ENCODE assay signal across 22 cellular contexts in the genomic region with DNA sequence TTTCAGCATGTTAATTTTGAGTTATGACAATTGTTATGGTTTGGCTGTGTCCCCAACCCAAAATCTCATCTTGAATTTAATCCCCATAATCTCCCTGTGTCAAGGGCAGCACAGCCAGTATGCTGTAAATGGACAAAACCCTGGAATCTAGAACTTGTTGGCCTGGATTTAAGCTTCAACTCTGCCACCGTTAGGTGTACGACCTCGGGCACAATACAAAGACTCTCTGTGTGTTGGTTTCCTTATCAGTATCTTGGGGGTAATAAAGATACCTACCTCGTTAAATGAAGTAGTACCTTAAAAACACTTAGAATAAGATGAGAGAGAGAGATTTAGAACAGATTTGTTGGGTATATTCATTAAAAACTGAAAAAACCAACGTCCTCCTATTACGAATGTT.
DNase-seq lines count a peak whose midpoint lies in the region; ATAC-seq and TF ChIP-seq lines count a peak whose summit lies in the region.
"Had no signal": no experiment of that assay in that cellular context is flagged by ENCODE, and none has a peak within 500 bp of the region (broad histone marks: within the 10 kb centered on the region; RNA-seq: fewer than 3 reads in every experiment).

No MANE protein-coding gene starts in this region.

- no peaks in the 10 kb centered on the region for H3K4me1 Mint-ChIP-seq in T-helper 2 cell treated with Interferon-gamma antibody and Interleukin-4, amounts not matched to agents 5 μg/mL and 100 μg/mL, for 36 hours (ENCODE audit: low read depth)
- H3K4me1 Mint-ChIP-seq in CD8-positive, alpha-beta memory T cell, result no peaks in the 10 kb centered on the region
- H3K4me1 Mint-ChIP-seq: CD14-positive monocyte had no signal

- H3K27me3 Mint-ChIP-seq in T-helper 2 cell treated with Interferon-gamma antibody and Interleukin-4, amounts not matched to agents 5 μg/mL and 100 μg/mL, for 36 hours (ENCODE audit: low read depth), result no peaks in the 10 kb centered on the region
- H3K27me3 Mint-ChIP-seq in CD8-positive, alpha-beta memory T cell, result no peaks in the 10 kb centered on the region
- H3K27me3 Mint-ChIP-seq: CD4-positive, alpha-beta T cell had no signal

- H3K27ac ChIP-seq in PC-9, result no peak overlapping the region
- no peak overlapping the region for H3K27ac ChIP-seq in CD8-positive, alpha-beta memory T cell (ENCODE audit: low read depth, low read length)
- H3K27ac ChIP-seq: A549; BLaER1 treated with 17β-estradiol and CSF1 and Interleukin-3, amounts not matched to agents 10 nM and 100 nM; GM23248 had no signal

- POLR2A ChIA-PET in PC-9 (lab: Charles Lee; ENCODE audit: unreplicated experiment), result no interaction called here
- POLR2A ChIA-PET in CD8-positive, alpha-beta memory T cell (lab: Charles Lee), result no interaction called here

- H3K36me3 ChIP-seq in PC-9 (ENCODE audit: low read depth) (no peaks in the 10 kb centered on the region), mucosa of descending colon (ENCODE audit: low read depth) (no peaks in the 10 kb centered on the region)
- H3K36me3 ChIP-seq in CD8-positive, alpha-beta memory T cell (ENCODE audit: insufficient read depth, low read length), result no peaks in the 10 kb centered on the region
- H3K36me3 ChIP-seq: BE2C; BLaER1 treated with 17β-estradiol and CSF1 and Interleukin-3, amounts not matched to agents 10 nM and 100 nM; HAP-1 had no signal

- no peak overlapping the region for H3K4me3 ChIP-seq in PC-9
- H3K4me3 ChIP-seq in mucosa of descending colon, result no peak overlapping the region
- H3K4me3 ChIP-seq in CD8-positive, alpha-beta memory T cell (ENCODE audit: low read length), result no peak overlapping the region
- H3K4me3 ChIP-seq: A549; BLaER1 treated with 17β-estradiol and CSF1 and Interleukin-3, amounts not matched to agents 10 nM and 100 nM; GM12878; GM23248; HAP-1 had no signal

- no peaks in the 10 kb centered on the region for H3K36me3 Mint-ChIP-seq in T-helper 2 cell treated with Interferon-gamma antibody and Interleukin-4, amounts not matched to agents 5 μg/mL and 100 μg/mL, for 36 hours (ENCODE audit: low read depth)
- H3K36me3 Mint-ChIP-seq in CD8-positive, alpha-beta memory T cell, result no peaks in the 10 kb centered on the region
- H3K36me3 Mint-ChIP-seq: CD14-positive monocyte had no signal

- intact Hi-C loops in PC-9 (cut with micrococcal nuclease; ENCODE audit: unreplicated experiment) (loop anchor here (5.0 kb wide), 1 partner anchor 560 kb away; no protein-coding TSS in a partner anchor), mucosa of descending colon (cut with DNase I, micrococcal nuclease) (no loop called here)

- H2AFZ ChIP-seq in PC-9, result 0 out of 2 replicates have a peak overlapping the region, but pooled peaks have one; percentile 48
- H2AFZ ChIP-seq: GM23248 had no signal

- no peaks in the 10 kb centered on the region for H3K79me2 ChIP-seq in PC-9 (ENCODE audit: low read depth)

- CTCF ChIA-PET in PC-9 (lab: Charles Lee), result no interaction called here
- CTCF ChIA-PET in CD8-positive, alpha-beta memory T cell (lab: Charles Lee), result no interaction called here

- no peaks in the 10 kb centered on the region for H3K4me1 ChIP-seq in PC-9 (replicated peaks; ENCODE audit: insufficient read depth)
- H3K4me1 ChIP-seq in mucosa of descending colon (ENCODE audit: low read depth), result no peaks in the 10 kb centered on the region
- no peaks in the 10 kb centered on the region for H3K4me1 ChIP-seq in CD8-positive, alpha-beta memory T cell (ENCODE audit: insufficient read depth, low read length)
- H3K4me1 ChIP-seq: A549; BE2C; BLaER1 treated with 17β-estradiol and CSF1 and Interleukin-3, amounts not matched to agents 10 nM and 100 nM; HAP-1 had no signal

- DNase-seq in ELF-1 (ENCODE audit: low read depth, low spot score) (peak; percentile 11), PC-9 (no peak), islet precursor cell (peak; percentile 55), mucosa of descending colon (no peak)
- DNase-seq in T-helper 2 cell treated with Interferon-gamma antibody and Interleukin-4, amounts not matched to agents 5 μg/mL and 100 μg/mL, for 36 hours (ENCODE audit: low spot score), result no peak
- no peak for DNase-seq in CD8-positive, alpha-beta memory T cell
- DNase-seq: 8988T; ACHN; AML-193; BE2C; CD4-positive, alpha-beta T cell; COR-L47; DMS153; DND-41; GDM1; GM23248 had no signal

- H4K20me1 ChIP-seq in PC-9 (ENCODE audit: insufficient read depth), result no peaks in the 10 kb centered on the region
- H4K20me1 ChIP-seq: BLaER1 treated with 17β-estradiol and CSF1 and Interleukin-3, amounts not matched to agents 10 nM and 100 nM had no signal

- no peaks in the 10 kb centered on the region for H3K27me3 ChIP-seq in PC-9 (ENCODE audit: insufficient read depth, low read depth)
- no peaks in the 10 kb centered on the region for H3K27me3 ChIP-seq in CD8-positive, alpha-beta memory T cell (ENCODE audit: insufficient read depth, low read length, poor library complexity, severe bottlenecking)
- H3K27me3 ChIP-seq: BE2C; BLaER1 treated with 17β-estradiol and CSF1 and Interleukin-3, amounts not matched to agents 10 nM and 100 nM had no signal

- no peak overlapping the region for H3K27ac Mint-ChIP-seq in T-helper 2 cell treated with Interferon-gamma antibody and Interleukin-4, amounts not matched to agents 5 μg/mL and 100 μg/mL, for 36 hours
- H3K27ac Mint-ChIP-seq in CD8-positive, alpha-beta memory T cell, result no peak overlapping the region
- H3K27ac Mint-ChIP-seq: CD14-positive monocyte; CD4-positive, alpha-beta T cell had no signal

- TF ChIP-seq CTCF in PC-9 (conservative IDR thresholded peaks at IDR 0.05) (no peak), mucosa of descending colon (IDR thresholded peaks at IDR 0.05) (no peak)

- peaks cover 7% of the 10 kb centered on the region for H3K9me3 Mint-ChIP-seq in T-helper 2 cell treated with Interferon-gamma antibody and Interleukin-4, amounts not matched to agents 5 μg/mL and 100 μg/mL, for 36 hours
- H3K9me3 Mint-ChIP-seq in CD8-positive, alpha-beta memory T cell, result peaks cover 0 to 30% (median 2%) of the 10 kb centered on the region in 5 donors
- H3K9me3 Mint-ChIP-seq: CD14-positive monocyte had no signal

- no TSS peak for BruUV-seq in PC-9 (replicated peaks; lab: Mats Ljungman, UMichigan)

- ATAC-seq in mucosa of descending colon (peak; percentile 61), GM21526 (IDR thresholded peaks at IDR 0.05; ENCODE audit: low FRiP score, unreplicated experiment) (no peak)
- ATAC-seq: A549, GM12878 had no signal

- H3K4me2 ChIP-seq in PC-9, result no peak overlapping the region
- H3K4me2 ChIP-seq: A549; BLaER1 treated with 17β-estradiol and CSF1 and Interleukin-3, amounts not matched to agents 10 nM and 100 nM had no signal

- H3K9me2 ChIP-seq in PC-9 (ENCODE audit: insufficient read depth), result no peaks in the 10 kb centered on the region

- H3K9me3 ChIP-seq in PC-9 (ENCODE audit: insufficient read depth, low read depth), result 0 out of 2 replicates have a peak, but pooled peaks cover 4% of the 10 kb centered on the region
- no peaks in the 10 kb centered on the region for H3K9me3 ChIP-seq in mucosa of descending colon
- H3K9me3 ChIP-seq in CD8-positive, alpha-beta memory T cell (ENCODE audit: low read length), result no peaks in the 10 kb centered on the region
- H3K9me3 ChIP-seq: A549; BE2C; BLaER1 treated with 17β-estradiol and CSF1 and Interleukin-3, amounts not matched to agents 10 nM and 100 nM; HAP-1 had no signal

- no peak overlapping the region for H3K4me3 Mint-ChIP-seq in T-helper 2 cell treated with Interferon-gamma antibody and Interleukin-4, amounts not matched to agents 5 μg/mL and 100 μg/mL, for 36 hours
- H3K4me3 Mint-ChIP-seq in CD8-positive, alpha-beta memory T cell, result no peak overlapping the region
- H3K4me3 Mint-ChIP-seq: CD14-positive monocyte; CD4-positive, alpha-beta T cell had no signal

- H3F3A ChIP-seq in PC-9 (ENCODE audit: insufficient read depth, low read depth), result no peaks in the 10 kb centered on the region

Comparison
In these comparisons a context has a peak if more than half of its experiments do, and no peak if none do; other contexts are left out.
1. DNase-seq: peak in ELF-1 (single experiment) and islet precursor cell (single experiment); none in PC-9 (0 of 2), mucosa of descending colon (0 of 3), T-helper 2 cell treated with Interferon-gamma antibody and Interleukin-4, amounts not matched to agents 5 μg/mL and 100 μg/mL, for 36 hours (single experiment) and CD8-positive, alpha-beta memory T cell (0 of 5).